ENCODE assay signal across 8 cellular contexts in the genomic region with DNA sequence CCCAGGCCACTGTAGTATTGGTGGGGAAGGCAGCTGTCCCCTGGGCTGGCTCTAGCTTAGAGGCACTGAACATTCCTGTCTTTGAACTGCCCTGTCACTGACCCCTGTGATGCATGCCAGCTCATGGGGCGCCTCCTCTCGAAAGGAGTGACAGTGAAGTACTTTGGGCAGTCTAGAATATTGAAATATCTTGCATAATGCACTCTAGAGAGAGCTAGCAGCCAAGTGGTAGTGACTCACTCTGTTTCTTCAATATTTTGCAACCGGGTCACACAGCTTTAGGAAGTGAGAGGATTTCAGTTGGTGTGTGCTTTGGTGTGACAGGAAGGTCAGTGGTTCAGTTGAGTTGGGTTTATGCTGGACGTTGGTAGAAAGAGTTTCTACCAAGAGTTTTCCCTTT. TPM values are rescaled to one million over a fixed set of nuclear protein-coding genes. Genes with fewer than 3 reads are reported as not detected.
A peak's percentile ranks its signal among the peaks of the same experiment; 100 is the strongest.
DNase-seq lines count a peak whose midpoint lies in the region; ATAC-seq and TF ChIP-seq lines count a peak whose summit lies in the region.

No MANE protein-coding gene starts in this region.

- no peak overlapping the region for H3K4me3 Mint-ChIP-seq in activated CD8-positive, alpha-beta T cell treated with anti-CD3 and anti-CD28 coated beads, Interleukin-2, amount 10 ng/mL, durations not matched to agents 7 days and 5 days

- H3K27me3 Mint-ChIP-seq in activated CD8-positive, alpha-beta T cell treated with anti-CD3 and anti-CD28 coated beads, Interleukin-2, amount 10 ng/mL, durations not matched to agents 7 days and 5 days (ENCODE audit: low read depth) = peaks cover 28% of the 10 kb centered on the region

- POLR2A ChIA-PET in SK-N-SH (lab: Yijun Ruan, JAX) = interaction anchor here (0.5 kb wide), 1 partner anchor 310 kb away, joined by 3 read pairs; no protein-coding TSS in a partner anchor
- POLR2A ChIA-PET in activated CD8-positive, alpha-beta T cell treated with anti-CD3 and anti-CD28 coated beads, Interleukin-2, amount 10 ng/mL, durations not matched to agents 7 days and 5 days (lab: Charles Lee) = no interaction called here

- no peak overlapping the region for H3K27ac Mint-ChIP-seq in activated CD8-positive, alpha-beta T cell treated with anti-CD3 and anti-CD28 coated beads, Interleukin-2, amount 10 ng/mL, durations not matched to agents 7 days and 5 days

- H3F3A ChIP-seq in SK-N-SH (replicated peaks; ENCODE audit: insufficient read depth) (peaks cover 10% of the 10 kb centered on the region), MM.1S (ENCODE audit: insufficient read depth, low read length) (peaks cover 1% of the 10 kb centered on the region; the same call in 1 of the 2 replicates)

- H3K9me2 ChIP-seq in SK-N-SH (no peaks in the 10 kb centered on the region), MM.1S (replicated peaks; ENCODE audit: insufficient read depth, low read length) (no peaks in the 10 kb centered on the region)

- H3K4me3 ChIP-seq in SK-N-SH (ENCODE audit: low read depth in 2 of 2, low read length in 1 of 2) (no peak overlapping the region), fibroblast of pulmonary artery (replicated peaks; ENCODE audit: low read depth, low read length) (no peak overlapping the region), psoas muscle (no peak overlapping the region), MM.1S (ENCODE audit: low read length) (no peak overlapping the region)

- H2AFZ ChIP-seq in SK-N-SH (ENCODE audit: low read depth) = no peak overlapping the region
- no peak overlapping the region for H2AFZ ChIP-seq in MM.1S (ENCODE audit: low read length)

- TF ChIP-seq RAD21 in SK-N-SH (IDR thresholded peaks at IDR 0.05; ENCODE audit: low read length) = no peak

- peaks cover 29% of the 10 kb centered on the region for H3K4me1 Mint-ChIP-seq in activated CD8-positive, alpha-beta T cell treated with anti-CD3 and anti-CD28 coated beads, Interleukin-2, amount 10 ng/mL, durations not matched to agents 7 days and 5 days (ENCODE audit: low read depth)

- peaks cover 15% of the 10 kb centered on the region for H3K36me3 Mint-ChIP-seq in activated CD8-positive, alpha-beta T cell treated with anti-CD3 and anti-CD28 coated beads, Interleukin-2, amount 10 ng/mL, durations not matched to agents 7 days and 5 days (ENCODE audit: low read depth)

- H4K20me1 ChIP-seq in SK-N-SH (ENCODE audit: insufficient read depth) = peaks cover 72% of the 10 kb centered on the region
- H4K20me1 ChIP-seq in MM.1S (ENCODE audit: insufficient read depth, low read length) = no peaks in the 10 kb centered on the region

- H3K79me2 ChIP-seq in SK-N-SH (ENCODE audit: insufficient read depth) = peaks cover 51% of the 10 kb centered on the region
- H3K79me2 ChIP-seq in MM.1S (ENCODE audit: low read length) = no peaks in the 10 kb centered on the region

- intact Hi-C loops in psoas muscle (cut with DNase I) = no loop called here

- H3K4me1 ChIP-seq in SK-N-SH (ENCODE audit: control insufficient read depth in 1 of 2, insufficient read depth in 2 of 2, low read depth in 1 of 2, low read length in 1 of 2) (peaks cover 0 to 2% of the 10 kb centered on the region in 2 experiments; a peak in 1 of 4 replicates), psoas muscle (peaks cover 14% of the 10 kb centered on the region), MM.1S (ENCODE audit: low read length) (peaks cover 4% of the 10 kb centered on the region)

- no peaks in the 10 kb centered on the region for H3K9me3 Mint-ChIP-seq in activated CD8-positive, alpha-beta T cell treated with anti-CD3 and anti-CD28 coated beads, Interleukin-2, amount 10 ng/mL, durations not matched to agents 7 days and 5 days (ENCODE audit: insufficient read depth)

- WGBS in SK-N-SH (ENCODE audit: low lambda C conversion rate) = 41% methylated on average over 4 of the region's 4 CpGs
- WGBS in psoas muscle, 3 donors = 46 to 47% (median 46%) methylated on average over 4 of the region's 4 CpGs

- no peak for TF ChIP-seq EP300 in SK-N-SH (IDR thresholded peaks at IDR 0.05; ENCODE audit: borderline replicate concordance in 1 of 2, low read depth in 1 of 2, low read length in 1 of 2)

- peak; percentile 100 for DNase-seq in GF-D8 (lab: John Stamatoyannopoulos, UW)
- no peak for DNase-seq in SK-N-SH
- peak; percentile 95 for DNase-seq in fibroblast of pulmonary artery (ENCODE audit: low read depth)
- DNase-seq in psoas muscle = peak; percentile 87 to 92
- no peak for DNase-seq in MM.1S
- DNase-seq in stimulated activated naive CD4-positive, alpha-beta T cell (lab: John Stamatoyannopoulos, UW) = no peak
- DNase-seq in activated CD8-positive, alpha-beta T cell treated with anti-CD3 and anti-CD28 coated beads, Interleukin-2, amount 10 ng/mL, durations not matched to agents 7 days and 5 days = no peak

- ATAC-seq in psoas muscle = peak; percentile 86 to 96 (median 95)
- no peak for ATAC-seq in GM19395 (IDR thresholded peaks at IDR 0.05; ENCODE audit: unreplicated experiment)
- ATAC-seq in activated CD8-positive, alpha-beta T cell treated with anti-CD3 and anti-CD28 coated beads, Interleukin-2, amount 10 ng/mL, durations not matched to agents 7 days and 5 days = no peak

- H3K27me3 ChIP-seq in SK-N-SH (ENCODE audit: insufficient read depth) = no peaks in the 10 kb centered on the region
- no peaks in the 10 kb centered on the region for H3K27me3 ChIP-seq in psoas muscle (ENCODE audit: insufficient read depth in 3 of 3, low read length in 2 of 3)
- H3K27me3 ChIP-seq in MM.1S (replicated peaks; ENCODE audit: insufficient read depth, low read length) = no peaks in the 10 kb centered on the region

- H3K27ac ChIP-seq in SK-N-SH (ENCODE audit: low read depth in 2 of 2, low read length in 1 of 2) (peak overlapping the region in 1 of 2 experiments; percentile 48; a peak in 2 of 4 replicates), psoas muscle (peak overlapping the region; percentile 56), MM.1S (ENCODE audit: low read length) (no peak overlapping the region)

- H3K36me3 ChIP-seq in SK-N-SH (replicated peaks in 1 of 2; ENCODE audit: control insufficient read depth in 1 of 2, insufficient read depth in 2 of 2, low read length in 1 of 2) = peaks cover 65 to 71% of the 10 kb centered on the region in 2 experiments
- peaks cover 6 to 55% of the 10 kb centered on the region in 2 donors for H3K36me3 ChIP-seq in psoas muscle (ENCODE audit: insufficient read depth in 1 of 2, low read depth in 1 of 2)
- H3K36me3 ChIP-seq in MM.1S (replicated peaks; ENCODE audit: insufficient read depth, low read length) = no peaks in the 10 kb centered on the region

- H3K4me2 ChIP-seq in SK-N-SH (no peak overlapping the region), MM.1S (ENCODE audit: low read depth, low read length) (no peak overlapping the region)

- CTCF ChIA-PET in SK-N-SH (lab: Yijun Ruan, JAX) = interaction anchor here (0.8 to 2.6 kb wide), 4 partner anchors 8 to 201 kb away, joined by 3 to 10 read pairs (median 4); no protein-coding TSS in a partner anchor
- CTCF ChIA-PET in activated CD8-positive, alpha-beta T cell treated with anti-CD3 and anti-CD28 coated beads, Interleukin-2, amount 10 ng/mL, durations not matched to agents 7 days and 5 days (lab: Charles Lee) = interaction anchor here (0.9 to 1.5 kb wide), 2 partner anchors 9 to 203 kb away, joined by 4 to 6 read pairs; no protein-coding TSS in a partner anchor

- no peak for TF ChIP-seq CTCF in SK-N-SH (IDR thresholded peaks at IDR 0.05)
- TF ChIP-seq CTCF in fibroblast of pulmonary artery (IDR thresholded peaks at IDR 0.05; ENCODE audit: low read length, missing control alignments) = no peak
- TF ChIP-seq CTCF in psoas muscle (IDR thresholded peaks at IDR 0.05) = no peak
- no peak for TF ChIP-seq CTCF in MM.1S (IDR thresholded peaks at IDR 0.05; ENCODE audit: low read length)

- no peak overlapping the region for H3K9ac ChIP-seq in SK-N-SH
- no peak overlapping the region for H3K9ac ChIP-seq in MM.1S (ENCODE audit: low read length)

- H3K9me3 ChIP-seq in SK-N-SH = no peaks in the 10 kb centered on the region
- no peaks in the 10 kb centered on the region for H3K9me3 ChIP-seq in psoas muscle
- H3K9me3 ChIP-seq in MM.1S (replicated peaks; ENCODE audit: insufficient read depth, low read length) = no peaks in the 10 kb centered on the region

TF ChIP-seq in SK-N-SH, 30 proteins besides CTCF, POLR2A, EP300 and RAD21:
- TF ChIP-seq GABPA (IDR thresholded peaks at IDR 0.05; ENCODE audit: low read depth) (peak; percentile 63), POLR2AphosphoS5 (IDR thresholded peaks at IDR 0.05; ENCODE audit: low read depth, low read length) (no peak), JUND (IDR thresholded peaks at IDR 0.05) (peak; percentile 39; the same call in 1 of the 2 replicates), NFIC (IDR thresholded peaks at IDR 0.05; ENCODE audit: borderline replicate concordance) (peak; percentile 15; the same call in 1 of the 2 replicates), FOSL2 (IDR thresholded peaks at IDR 0.05; ENCODE audit: borderline replicate concordance, low read depth) (peak; percentile 62), CHD2 (IDR thresholded peaks at IDR 0.05; ENCODE audit: low read length, partially characterized antibody) (no peak), RXRA (IDR thresholded peaks at IDR 0.05; ENCODE audit: borderline replicate concordance, low read depth) (peak; percentile 83)
- TF ChIP-seq, protein P1, sequence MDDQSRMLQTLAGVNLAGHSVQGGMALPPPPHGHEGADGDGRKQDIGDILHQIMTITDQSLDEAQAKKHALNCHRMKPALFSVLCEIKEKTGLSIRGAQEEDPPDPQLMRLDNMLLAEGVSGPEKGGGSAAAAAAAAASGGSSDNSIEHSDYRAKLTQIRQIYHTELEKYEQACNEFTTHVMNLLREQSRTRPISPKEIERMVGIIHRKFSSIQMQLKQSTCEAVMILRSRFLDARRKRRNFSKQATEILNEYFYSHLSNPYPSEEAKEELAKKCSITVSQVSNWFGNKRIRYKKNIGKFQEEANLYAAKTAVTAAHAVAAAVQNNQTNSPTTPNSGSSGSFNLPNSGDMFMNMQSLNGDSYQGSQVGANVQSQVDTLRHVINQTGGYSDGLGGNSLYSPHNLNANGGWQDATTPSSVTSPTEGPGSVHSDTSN (IDR thresholded peaks at IDR 0.05) = peak; percentile 21; the same call in 1 of the 2 replicates

RNA-seq across cellular contexts. Expression of a gene that starts 35.5 kb away (rescaled TPM):
- not detected in 2 replicates for polyA plus RNA-seq in SK-N-SH (2012; rRNA removed)
- 0.01 TPM in 1 of 2 replicates, not detected in the other for polyA plus RNA-seq in SK-N-SH (2012; cell fraction: cytosol; rRNA removed)
- not detected in 2 replicates for polyA plus RNA-seq in SK-N-SH (2012; cell fraction: nucleus; rRNA removed)
- under 1 TPM; 0.51 to 0.77 (median 0.55) TPM for total RNA-seq in psoas muscle
- under 1 TPM; 0.22 to 0.44 (median 0.25) TPM for polyA plus RNA-seq in psoas muscle
- not detected for total RNA-seq in activated CD8-positive, alpha-beta T cell treated with anti-CD3 and anti-CD28 coated beads, Interleukin-2, amount 10 ng/mL, durations not matched to agents 7 days and 5 days

RNA-seq across cellular contexts. Expression of a gene that starts 54.4 kb away (rescaled TPM):
- polyA plus RNA-seq in SK-N-SH (2012; rRNA removed) (408 and 424 TPM in 2 replicates), psoas muscle (10 to 100 TPM; 37.8 to 96.7 (median 73.8) TPM)
- 487 and 491 TPM in 2 replicates for polyA plus RNA-seq in SK-N-SH (2012; cell fraction: cytosol; rRNA removed)
- polyA plus RNA-seq in SK-N-SH (2012; cell fraction: nucleus; rRNA removed) = 445 and 542 TPM in 2 replicates
- 10 to 100 TPM; 59.4 to 85.9 (median 65.3) TPM for total RNA-seq in psoas muscle
- total RNA-seq in activated CD8-positive, alpha-beta T cell treated with anti-CD3 and anti-CD28 coated beads, Interleukin-2, amount 10 ng/mL, durations not matched to agents 7 days and 5 days = 10 to 100 TPM; 16.5 to 17.0 TPM

Comparison
In these comparisons a context has a peak if more than half of its experiments do, and no peak if none do; other contexts are left out.
1. DNase-seq: peak in GF-D8 (single experiment), fibroblast of pulmonary artery (single experiment) and psoas muscle (2 of 2); none in SK-N-SH (single experiment), MM.1S (single experiment), stimulated activated naive CD4-positive, alpha-beta T cell (0 of 6) and activated CD8-positive, alpha-beta T cell treated with anti-CD3 and anti-CD28 coated beads, Interleukin-2, amount 10 ng/mL, durations not matched to agents 7 days and 5 days (single experiment).
2. ATAC-seq: peak in psoas muscle (4 of 4); none in GM19395 (single experiment) and activated CD8-positive, alpha-beta T cell treated with anti-CD3 and anti-CD28 coated beads, Interleukin-2, amount 10 ng/mL, durations not matched to agents 7 days and 5 days (single experiment).